ENCODE assay signal across 1 cellular context in genomic region chr7:37173655-37174054, GRCh38.
TF ChIP-seq lines count a peak whose summit lies in the region.

No MANE protein-coding gene starts in this region.

TF ChIP-seq in K562, 482 proteins besides CTCF, POLR2A, EP300 and RAD21 (continued from another document):
- no peak for TF ChIP-seq ZBTB40 (IDR thresholded peaks at IDR 0.05)
- no peak for TF ChIP-seq ZBTB40 (CRISPR knock-in tag; IDR thresholded peaks at IDR 0.05)
- TF ChIP-seq ARNT (IDR thresholded peaks at IDR 0.05) = no peak
